ENCODE assay signal across 14 cellular contexts in genomic region chr12:114407566-114408411, GRCh38. TPM values are rescaled to one million over a fixed set of nuclear protein-coding genes. Genes with fewer than 3 reads are reported as not detected.
DNase-seq lines count a peak whose midpoint lies in the region; ATAC-seq and TF ChIP-seq lines count a peak whose summit lies in the region.
"Had no signal": no experiment of that assay in that cellular context is flagged by ENCODE, and none has a peak within 500 bp of the region (broad histone marks: within the 10 kb centered on the region; RNA-seq: fewer than 3 reads in every experiment).

No MANE protein-coding gene starts in this region.

- no peak overlapping the region for H3K4me2 ChIP-seq in neural cell (ENCODE audit: low read length)
- H3K4me2 ChIP-seq: SK-N-SH had no signal

- H3K4me3 ChIP-seq in HAP-1 (peak overlapping the region; percentile 63), gastroesophageal sphincter (peak overlapping the region; percentile 32 to 67), neural cell (ENCODE audit: low read length) (no peak overlapping the region), transverse colon (no peak overlapping the region)

- ATAC-seq in gastroesophageal sphincter (no peak), HG03469 (IDR thresholded peaks at IDR 0.05; ENCODE audit: unreplicated experiment) (no peak)

- H3F3A ChIP-seq in neural cell (ENCODE audit: insufficient read depth, low read length, poor library complexity, severe bottlenecking), result no peaks in the 10 kb centered on the region

- TF ChIP-seq POLR2A in gastroesophageal sphincter (IDR thresholded peaks at IDR 0.05), result no peak
- TF ChIP-seq POLR2A in transverse colon (IDR thresholded peaks at IDR 0.05), result no peak

- TF ChIP-seq CTCF in gastroesophageal sphincter (IDR thresholded peaks at IDR 0.05) (no peak), neural cell (IDR thresholded peaks at IDR 0.05; ENCODE audit: poor library complexity, severe bottlenecking) (no peak), transverse colon (IDR thresholded peaks at IDR 0.05) (no peak)

- peak; percentile 84 for DNase-seq in EL
- peak; percentile 58 to 81 for DNase-seq in HAP-1 (ENCODE audit: low spot score in 2 of 2)
- no peak for DNase-seq in transverse colon
- no peak for DNase-seq in amygdala (lab: John Stamatoyannopoulos, UW)
- no peak for DNase-seq in activated CD8-positive, alpha-beta memory T cell treated with anti-CD3 and anti-CD28 coated beads for 24 hours
- DNase-seq: brain microvascular endothelial cell; DMS53; NCI-H524; SK-N-SH; stimulated activated CD4-positive, alpha-beta T cell treated with anti-CD3 and anti-CD28 coated beads, Interleukin-1b, Interleukin-23, amount 100 ng/mL, for 48 hours had no signal

- H3K4me1 ChIP-seq in HAP-1, result peaks cover 24% of the 10 kb centered on the region
- peaks cover 0 to 41% (median 0%) of the 10 kb centered on the region in 3 donors for H3K4me1 ChIP-seq in gastroesophageal sphincter
- H3K4me1 ChIP-seq in transverse colon, result peaks cover 0 to 22% (median 11%) of the 10 kb centered on the region in 4 donors

- H3K9me3 ChIP-seq in HAP-1, result no peaks in the 10 kb centered on the region
- no peaks in the 10 kb centered on the region for H3K9me3 ChIP-seq in gastroesophageal sphincter
- peaks cover 4% of the 10 kb centered on the region for H3K9me3 ChIP-seq in neural cell (ENCODE audit: low read length)
- H3K9me3 ChIP-seq in transverse colon, result no peaks in the 10 kb centered on the region
- H3K9me3 ChIP-seq: SK-N-SH had no signal

- intact Hi-C loops in transverse colon (cut with DNase I; ENCODE audit: low total_unique reads), result no loop called here

- H3K27me3 ChIP-seq in HAP-1 (ENCODE audit: low read depth), result no peaks in the 10 kb centered on the region
- H3K27me3 ChIP-seq in gastroesophageal sphincter, result peaks cover 32% of the 10 kb centered on the region
- H3K27me3 ChIP-seq in neural cell (ENCODE audit: insufficient read depth, low read depth, low read length), result peaks cover 100% of the 10 kb centered on the region
- H3K27me3 ChIP-seq in transverse colon, result peaks cover 100% of the 10 kb centered on the region

- TF ChIP-seq EP300 in gastroesophageal sphincter (IDR thresholded peaks at IDR 0.05) (no peak), neural cell (conservative IDR thresholded peaks at IDR 0.05; ENCODE audit: poor library complexity, severe bottlenecking) (no peak), transverse colon (IDR thresholded peaks at IDR 0.05; ENCODE audit: low read depth) (no peak)

- no peaks in the 10 kb centered on the region for H3K9me2 ChIP-seq in neural cell (ENCODE audit: insufficient read depth, low read length)
- H3K9me2 ChIP-seq: SK-N-SH had no signal

- peak overlapping the region; percentile 64 to 94 (median 92) for H3K27ac ChIP-seq in gastroesophageal sphincter
- no peak overlapping the region for H3K27ac ChIP-seq in neural cell (ENCODE audit: low read length)
- H3K27ac ChIP-seq in transverse colon, result no peak overlapping the region
- H3K27ac ChIP-seq: brain microvascular endothelial cell had no signal

- no peaks in the 10 kb centered on the region for H4K20me1 ChIP-seq in neural cell (ENCODE audit: insufficient read depth)

- no peak overlapping the region for H3K9ac ChIP-seq in neural cell (ENCODE audit: low read length)
- H3K9ac ChIP-seq: SK-N-SH had no signal

- WGBS in gastroesophageal sphincter (ENCODE audit: low coverage in 1 of 2), 2 donors, result 21 to 61% methylated on average over 10 to 34 of the region's 35 CpGs
- 28 to 34% methylated on average over 4 to 35 of the region's 35 CpGs for WGBS in transverse colon (ENCODE audit: low coverage in 1 of 2), 2 donors

- no peaks in the 10 kb centered on the region; the same call in none of the 2 replicates for H3K36me3 ChIP-seq in HAP-1 (replicated peaks)
- H3K36me3 ChIP-seq in gastroesophageal sphincter, result no peaks in the 10 kb centered on the region
- H3K36me3 ChIP-seq in neural cell (ENCODE audit: insufficient read depth, low read length), result no peaks in the 10 kb centered on the region
- H3K36me3 ChIP-seq in transverse colon, result no peaks in the 10 kb centered on the region
- H3K36me3 ChIP-seq: brain microvascular endothelial cell had no signal

- no peaks in the 10 kb centered on the region for H3K79me2 ChIP-seq in neural cell (replicated peaks; ENCODE audit: insufficient read depth, low read length)

- in situ Hi-C loops in HAP-1 (cut with MboI; ENCODE audit: low sequenced_read_pairs) (no loop called here), transverse colon (cut with MboI; ENCODE audit: low pct_ligation_motif_present in 1 of 4, low pct_unique_long_range_greater_than_20kb in 1 of 4, low sequenced_read_pairs in 3 of 4) (no loop called here)

- H2AFZ ChIP-seq in neural cell (ENCODE audit: low read depth, low read length), result no peak overlapping the region

- no peak for TF ChIP-seq RAD21 in neural cell (conservative IDR thresholded peaks at IDR 0.05)

TF ChIP-seq in neural cell, 6 proteins besides CTCF, POLR2A, EP300 and RAD21:
- TF ChIP-seq EZH2 (IDR thresholded peaks at IDR 0.05; ENCODE audit: borderline replicate concordance, insufficient read depth, low read length, poor library complexity, severe bottlenecking) (peak; percentile 47), TAF1 (IDR thresholded peaks at IDR 0.05; ENCODE audit: low read depth) (no peak)
TF ChIP-seq in neural cell: peak in this region for 1.

RNA-seq across cellular contexts. Expression of gene TBX5, which starts 1.8 kb away (rescaled TPM):
- total RNA-seq in gastroesophageal sphincter (10 to 100 TPM in 3 of 4 donors, 1 to 10 TPM in 1; 8.6 to 38.8 (median 28.0) TPM), transverse colon (not detected)
- not detected in 2 replicates for polyA plus RNA-seq in neural cell
- not detected in 2 replicates for polyA minus RNA-seq in neural cell
- total RNA-seq: temporal lobe had no signal
- polyA plus RNA-seq: SK-N-SH had no signal

Comparison
In these comparisons a context has a peak if more than half of its experiments do, and no peak if none do; other contexts are left out.
1. DNase-seq: peak in EL (single experiment) and HAP-1 (2 of 2); none in transverse colon (single experiment), amygdala (0 of 56) and activated CD8-positive, alpha-beta memory T cell treated with anti-CD3 and anti-CD28 coated beads for 24 hours (single experiment).
2. H3K4me3 ChIP-seq: peak in HAP-1 (single experiment) and gastroesophageal sphincter (2 of 2); none in neural cell (single experiment) and transverse colon (0 of 4).
3. H3K27ac ChIP-seq: peak in gastroesophageal sphincter (4 of 4); none in neural cell (single experiment) and transverse colon (0 of 4).
4. RNA of gene TBX5, which starts 1.8 kb away (total RNA-seq): 8.6 to 38.8 TPM in gastroesophageal sphincter; not detected in transverse colon; every median in the first group is over 4 times any median in the second.